ENCODE assay signal across 24 cellular contexts in the genomic region with DNA sequence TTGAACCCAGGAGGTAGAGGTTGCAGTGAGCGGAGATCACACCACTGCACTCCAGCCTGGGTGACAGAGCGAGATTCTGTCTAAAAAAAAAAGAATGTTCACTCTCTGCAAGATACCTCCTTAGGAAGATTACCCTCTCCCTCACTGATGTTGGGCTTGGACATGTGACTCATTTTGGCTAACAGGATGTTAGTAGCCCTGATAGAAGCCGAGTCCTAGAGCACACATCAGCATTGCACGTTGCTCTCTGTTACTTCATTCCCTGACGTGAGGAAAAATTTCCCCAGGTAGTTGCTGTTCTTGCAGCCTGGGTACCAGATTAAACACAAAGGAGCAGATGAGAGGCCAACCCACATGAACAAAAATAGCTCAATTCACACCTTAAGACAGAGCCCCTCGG.
"Had no signal": no experiment of that assay in that cellular context is flagged by ENCODE, and none has a peak within 500 bp of the region (broad histone marks: within the 10 kb centered on the region; RNA-seq: fewer than 3 reads in every experiment).

No MANE protein-coding gene starts in this region.

- DNase-seq: cortex of kidney; effector memory CD8-positive, alpha-beta T cell; foreskin keratinocyte; heart right ventricle; hippocampal formation; islet precursor cell; left ventricle myocardium superior; lower lobe of right lung; naive thymus-derived CD8-positive, alpha-beta T cell; occipital lobe; ovary; posterior cingulate gyrus; psoas muscle; right cardiac atrium; sigmoid colon; stimulated activated CD4-positive, alpha-beta T cell treated with anti-CD3 and anti-CD28 coated beads, Interleukin-4, amount 100 ng/mL, for 4 hours; stimulated activated naive CD8-positive, alpha-beta T cell treated with anti-CD3 and anti-CD28 coated beads, Interleukin-15, Interleukin-2, amounts not matched to agents 100 U/mL and 50 U/mL, for 24 hours had no signal

- H3K4me1 ChIP-seq: gastroesophageal sphincter, heart right ventricle, lower lobe of right lung, psoas muscle, upper lobe of left lung had no signal

- H3K4me3 Mint-ChIP-seq: effector memory CD8-positive, alpha-beta T cell; naive thymus-derived CD8-positive, alpha-beta T cell; stimulated activated memory B cell treated with anti-CD40 and anti-IgM and Interleukin-4, amounts not matched to agents 10 μg/mL and 1 μg/mL and 100 μg/mL, for 72 hours had no signal

- H3K27me3 ChIP-seq: foreskin keratinocyte, gastroesophageal sphincter, heart right ventricle, ovary, sigmoid colon, tibial nerve, upper lobe of left lung had no signal

- H3K36me3 ChIP-seq: gastroesophageal sphincter, heart right ventricle, lower lobe of right lung, ovary, sigmoid colon, thoracic aorta, tibial nerve, upper lobe of left lung had no signal

- ATAC-seq: effector memory CD8-positive, alpha-beta T cell; foreskin keratinocyte; gastroesophageal sphincter; heart right ventricle; left ventricle myocardium superior; lower lobe of right lung; naive thymus-derived CD8-positive, alpha-beta T cell; psoas muscle; right cardiac atrium; stimulated activated memory B cell treated with anti-CD40 and anti-IgM and Interleukin-4, amounts not matched to agents 10 μg/mL and 1 μg/mL and 100 μg/mL, for 72 hours; stimulated activated naive CD8-positive, alpha-beta T cell treated with anti-CD3 and anti-CD28 coated beads, Interleukin-15, Interleukin-2, amounts not matched to agents 100 U/mL and 50 U/mL, for 24 hours had no signal

- H3K27ac ChIP-seq: foreskin keratinocyte, gastroesophageal sphincter, heart right ventricle, lower lobe of right lung, ovary, psoas muscle, sigmoid colon, thoracic aorta, tibial nerve, upper lobe of left lung had no signal

- H3K4me1 Mint-ChIP-seq: naive thymus-derived CD8-positive, alpha-beta T cell; stimulated activated memory B cell treated with anti-CD40 and anti-IgM and Interleukin-4, amounts not matched to agents 10 μg/mL and 1 μg/mL and 100 μg/mL, for 72 hours had no signal

- H3K36me3 Mint-ChIP-seq: naive thymus-derived CD8-positive, alpha-beta T cell; stimulated activated memory B cell treated with anti-CD40 and anti-IgM and Interleukin-4, amounts not matched to agents 10 μg/mL and 1 μg/mL and 100 μg/mL, for 72 hours had no signal

- H3K4me3 ChIP-seq: gastroesophageal sphincter, heart right ventricle, lower lobe of right lung, ovary, psoas muscle, sigmoid colon, thoracic aorta, tibial nerve, upper lobe of left lung had no signal

- H3K27me3 Mint-ChIP-seq: effector memory CD8-positive, alpha-beta T cell had no signal

- H3K27ac Mint-ChIP-seq: effector memory CD8-positive, alpha-beta T cell; naive thymus-derived CD8-positive, alpha-beta T cell; stimulated activated memory B cell treated with anti-CD40 and anti-IgM and Interleukin-4, amounts not matched to agents 10 μg/mL and 1 μg/mL and 100 μg/mL, for 72 hours had no signal

- H3K9me3 Mint-ChIP-seq: stimulated activated memory B cell treated with anti-CD40 and anti-IgM and Interleukin-4, amounts not matched to agents 10 μg/mL and 1 μg/mL and 100 μg/mL, for 72 hours had no signal

- H3K9me3 ChIP-seq: gastroesophageal sphincter, heart right ventricle, lower lobe of right lung, ovary, psoas muscle, sigmoid colon, thoracic aorta, tibial nerve, upper lobe of left lung had no signal

- FAIRE-seq: endometrium, urothelium cell line had no signal
